ENCODE assay signal across 12 cellular contexts in the genomic region with DNA sequence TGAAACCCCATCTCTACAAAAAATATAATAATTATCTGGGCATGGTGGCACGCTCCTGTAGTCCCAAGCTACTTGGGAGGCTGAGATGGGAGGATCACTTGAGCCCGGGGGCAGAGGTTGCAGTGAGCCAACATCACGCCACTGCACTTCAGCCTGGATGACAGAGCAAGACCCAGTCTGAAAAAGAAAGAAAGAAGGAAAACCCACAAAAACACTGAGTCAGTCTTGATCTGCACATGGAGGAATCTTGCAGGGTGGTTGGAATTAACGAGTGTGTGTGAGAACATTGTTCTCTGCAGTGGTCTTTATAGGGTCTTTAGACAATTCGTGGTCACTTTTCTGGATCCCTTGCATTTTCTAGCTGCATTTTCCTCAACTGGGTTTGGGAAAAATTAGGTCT. TPM values are rescaled to one million over a fixed set of nuclear protein-coding genes. Genes with fewer than 3 reads are reported as not detected.
A peak's percentile ranks its signal among the peaks of the same experiment; 100 is the strongest.
DNase-seq lines count a peak whose midpoint lies in the region; ATAC-seq, FAIRE-seq and TF ChIP-seq lines count a peak whose summit lies in the region.
"Had no signal": no experiment of that assay in that cellular context is flagged by ENCODE, and none has a peak within 500 bp of the region (broad histone marks: within the 10 kb centered on the region; RNA-seq: fewer than 3 reads in every experiment).

No MANE protein-coding gene starts in this region.

- H3K4ac ChIP-seq in neuronal stem cell (ENCODE audit: low read length), result no peak overlapping the region

- TF ChIP-seq CTCF in fibroblast of mammary gland (conservative IDR thresholded peaks at IDR 0.05; ENCODE audit: control insufficient read depth, insufficient read depth, low read depth, low read length), result no peak
- TF ChIP-seq CTCF in PC-3 (conservative IDR thresholded peaks at IDR 0.05; ENCODE audit: low read depth, low read length), result no peak

- WGBS in neuronal stem cell (ENCODE audit: extremely low coverage in 2 of 2, insufficient read length in 2 of 2, insufficient replicate concordance in 1 of 2), 2 donors, result no CpG with 5 or more reads among the region's 5 CpGs
- 82 to 86% (median 83%) methylated on average over 5 of the region's 5 CpGs for WGBS in small intestine, 3 donors

- H3K4me1 ChIP-seq in CD8-positive, alpha-beta memory T cell (ENCODE audit: insufficient read depth, low read length), result peaks cover 39% of the 10 kb centered on the region
- H3K4me1 ChIP-seq in neuronal stem cell (ENCODE audit: control insufficient read depth in 2 of 2, insufficient read depth in 1 of 2, low read depth in 1 of 2, low read length in 2 of 2) (peaks cover 2 to 30% of the 10 kb centered on the region in 2 donors), small intestine (ENCODE audit: control insufficient read depth in 2 of 2, insufficient read depth in 1 of 2, low read depth in 1 of 2, low read length in 1 of 2) (peaks cover 16 to 28% of the 10 kb centered on the region in 2 donors), PC-3 (ENCODE audit: insufficient read depth, low read length) (peaks cover 15% of the 10 kb centered on the region)

- no TSS peak for BruUV-seq in PC-3 (replicated peaks; lab: Mats Ljungman, UMichigan)

- intact Hi-C loops in PC-3 (cut with micrococcal nuclease), result no loop called here

- H3K79me2 ChIP-seq in PC-3 (ENCODE audit: low read length), result peaks cover 83% of the 10 kb centered on the region

- no peaks in the 10 kb centered on the region for H3K27me3 ChIP-seq in CD8-positive, alpha-beta memory T cell (ENCODE audit: insufficient read depth, low read length, poor library complexity, severe bottlenecking)
- H3K27me3 ChIP-seq in neuronal stem cell (ENCODE audit: control insufficient read depth in 3 of 3, insufficient read depth in 3 of 3, low read depth in 1 of 3, low read length in 3 of 3), result no peaks in the 10 kb centered on the region
- no peaks in the 10 kb centered on the region for H3K27me3 ChIP-seq in small intestine (ENCODE audit: control insufficient read depth in 2 of 2, insufficient read depth in 2 of 2, low read length in 2 of 2)
- H3K27me3 ChIP-seq in PC-3 (ENCODE audit: low read length), result no peaks in the 10 kb centered on the region

- H2BK120ac ChIP-seq in neuronal stem cell (ENCODE audit: low read depth, low read length), result no peak overlapping the region

- H3K9me3 Mint-ChIP-seq in CD8-positive, alpha-beta memory T cell, result no peaks in the 10 kb centered on the region
- H3K9me3 Mint-ChIP-seq: dendritic cell treated with granulocyte-macrophage colony-stimulating factor and Interleukin-4, amounts not matched to agents 40 ng/mL and 50 ng/mL, for 4 days had no signal

- CTCF ChIA-PET in CD8-positive, alpha-beta memory T cell (lab: Charles Lee), result interaction anchor here (0.9 to 1.5 kb wide), 3 partner anchors 9 to 19 kb away, joined by 3 to 4 read pairs (median 3); no protein-coding TSS in a partner anchor
- CTCF ChIA-PET in PC-3 (lab: Charles Lee), result no interaction called here

- H3K9me3 ChIP-seq in CD8-positive, alpha-beta memory T cell (ENCODE audit: low read length), result no peaks in the 10 kb centered on the region
- H3K9me3 ChIP-seq in neuronal stem cell (replicated peaks in 1 of 2; ENCODE audit: control insufficient read depth in 2 of 2, insufficient read depth in 1 of 2, low read depth in 1 of 2, low read length in 2 of 2), result no peaks in the 10 kb centered on the region
- no peaks in the 10 kb centered on the region for H3K9me3 ChIP-seq in small intestine (ENCODE audit: control insufficient read depth, low read depth)
- no peaks in the 10 kb centered on the region for H3K9me3 ChIP-seq in PC-3 (ENCODE audit: low read length)

- no peaks in the 10 kb centered on the region for H3K27me3 Mint-ChIP-seq in CD8-positive, alpha-beta memory T cell
- H3K27me3 Mint-ChIP-seq: dendritic cell treated with granulocyte-macrophage colony-stimulating factor and Interleukin-4, amounts not matched to agents 40 ng/mL and 50 ng/mL, for 4 days had no signal

- no peak overlapping the region for H3K23ac ChIP-seq in neuronal stem cell (ENCODE audit: low read depth, low read length, poor library complexity)

- peaks cover 0 to 32% (median 0%) of the 10 kb centered on the region in 3 donors for H3K36me3 Mint-ChIP-seq in CD8-positive, alpha-beta memory T cell

- H2AK5ac ChIP-seq in neuronal stem cell (ENCODE audit: low read depth, low read length), result no peak overlapping the region

- H3K9ac ChIP-seq in neuronal stem cell (ENCODE audit: low read depth, low read length, poor library complexity) (no peak overlapping the region), PC-3 (ENCODE audit: low read length) (no peak overlapping the region)

- H4K91ac ChIP-seq in neuronal stem cell (ENCODE audit: low read depth, low read length, poor library complexity), result no peak overlapping the region

- no peak overlapping the region for H3K14ac ChIP-seq in neuronal stem cell (ENCODE audit: low read length)

- H3K27ac Mint-ChIP-seq in CD8-positive, alpha-beta memory T cell, result peak overlapping the region in 5 of 8 donors; percentile 17 to 59 (median 29)
- H3K27ac Mint-ChIP-seq: dendritic cell treated with granulocyte-macrophage colony-stimulating factor and Interleukin-4, amounts not matched to agents 40 ng/mL and 50 ng/mL, for 4 days had no signal

- H4K20me1 ChIP-seq in PC-3 (ENCODE audit: low read length), result 0 out of 2 replicates have a peak, but pooled peaks cover 3% of the 10 kb centered on the region

- no peaks in the 10 kb centered on the region for H3K9me2 ChIP-seq in PC-3 (replicated peaks; ENCODE audit: low read length)

- H2BK5ac ChIP-seq in neuronal stem cell (ENCODE audit: low read length), result no peak overlapping the region

- H2BK12ac ChIP-seq in neuronal stem cell (ENCODE audit: low read length), result no peak overlapping the region

- no peak overlapping the region for H3K18ac ChIP-seq in neuronal stem cell (ENCODE audit: low read length)

- H2AFZ ChIP-seq in neuronal stem cell (ENCODE audit: low read length), result no peak overlapping the region
- no peak overlapping the region for H2AFZ ChIP-seq in PC-3 (ENCODE audit: low read length)

- H4K8ac ChIP-seq in neuronal stem cell (ENCODE audit: low read depth, low read length), result no peak overlapping the region

- H3K4me3 ChIP-seq in CD8-positive, alpha-beta memory T cell (ENCODE audit: low read length), result no peak overlapping the region
- H3K4me3 ChIP-seq in fibroblast of mammary gland (ENCODE audit: control insufficient read depth, low read depth, low read length), result no peak overlapping the region
- no peak overlapping the region for H3K4me3 ChIP-seq in neuronal stem cell (ENCODE audit: low read length in 2 of 2)
- H3K4me3 ChIP-seq in small intestine (ENCODE audit: low read depth in 1 of 2, low read length in 2 of 2), result no peak overlapping the region
- H3K4me3 ChIP-seq in PC-3 (ENCODE audit: low read length), result no peak overlapping the region

- H3K4me2 ChIP-seq in neuronal stem cell (ENCODE audit: insufficient read depth, low read length, poor library complexity, severe bottlenecking), result no peak overlapping the region
- no peak overlapping the region for H3K4me2 ChIP-seq in PC-3 (ENCODE audit: low read length)

- peaks cover 3% of the 10 kb centered on the region for H3K36me3 ChIP-seq in CD8-positive, alpha-beta memory T cell (ENCODE audit: insufficient read depth, low read length)
- H3K36me3 ChIP-seq in neuronal stem cell (replicated peaks in 1 of 2; ENCODE audit: control insufficient read depth in 2 of 2, insufficient read depth in 2 of 2, low read length in 2 of 2) (peaks cover 0 to 3% of the 10 kb centered on the region in 2 donors), small intestine (ENCODE audit: control insufficient read depth in 2 of 2, insufficient read depth in 2 of 2, low read length in 2 of 2) (no peaks in the 10 kb centered on the region), PC-3 (ENCODE audit: low read depth, low read length) (no peaks in the 10 kb centered on the region)

- no peak overlapping the region for H2BK15ac ChIP-seq in neuronal stem cell (ENCODE audit: low read length)

- H3K4me1 Mint-ChIP-seq in CD8-positive, alpha-beta memory T cell, result peaks cover 74 to 93% (median 92%) of the 10 kb centered on the region in 3 donors

- no peak overlapping the region for H3K27ac ChIP-seq in CD8-positive, alpha-beta memory T cell (ENCODE audit: low read depth, low read length)
- H3K27ac ChIP-seq in neuronal stem cell (replicated peaks; ENCODE audit: low read length) (peak overlapping the region; percentile 73), small intestine (ENCODE audit: low read depth in 1 of 2, low read length in 1 of 2) (peak overlapping the region in 1 of 2 donors; percentile 17), PC-3 (ENCODE audit: low read length) (no peak overlapping the region)

- ATAC-seq in PC-3, result no peak

- POLR2A ChIA-PET in CD8-positive, alpha-beta memory T cell (lab: Charles Lee), result no interaction called here
- POLR2A ChIA-PET in PC-3 (lab: Charles Lee; ENCODE audit: unreplicated experiment), result no interaction called here

- peaks cover 6% of the 10 kb centered on the region for H3K79me1 ChIP-seq in neuronal stem cell (ENCODE audit: low read depth, low read length)

- H3K4me3 Mint-ChIP-seq in CD8-positive, alpha-beta memory T cell, result no peak overlapping the region
- H3K4me3 Mint-ChIP-seq: dendritic cell treated with granulocyte-macrophage colony-stimulating factor and Interleukin-4, amounts not matched to agents 40 ng/mL and 50 ng/mL, for 4 days had no signal

- DNase-seq in CD8-positive, alpha-beta memory T cell, result no peak
- DNase-seq in M059J (ENCODE audit: low read depth), result peak; percentile 26
- DNase-seq in fibroblast of mammary gland (ENCODE audit: low read depth), result peak; percentile 56
- DNase-seq in neuronal stem cell (ENCODE audit: low spot score), result no peak
- no peak for DNase-seq in small intestine
- no peak for DNase-seq in nucleus accumbens (lab: John Stamatoyannopoulos, UW)
- DNase-seq in effector CD4-positive, alpha-beta T cell, result no peak
- no peak for DNase-seq in PC-3
- DNase-seq: activated CD4-positive, alpha-beta T cell treated with anti-CD3 and anti-CD28 coated beads, Interleukin-2, amount 50 U/mL, for 48 hours; activated naive CD4-positive, alpha-beta T cell treated with Interleukin-2 at 50 U/mL for 16 hours; C1 segment of cervical spinal cord had no signal

- FAIRE-seq in small intestine (lab: Jason Lieb, UNC), result no peak

- H3F3A ChIP-seq in PC-3 (ENCODE audit: low read length, unreplicated experiment), result peaks cover 3% of the 10 kb centered on the region

RNA-seq across cellular contexts. Expression of a gene that starts 23.2 kb away (rescaled TPM):
- total RNA-seq in CD8-positive, alpha-beta memory T cell, result 100 to 1,000 TPM; 185 to 192 TPM
- polyA plus RNA-seq in CD8-positive, alpha-beta memory T cell, result 217 TPM
- total RNA-seq in M059J (2014; rRNA removed; shearing (Covaris generic)), result 143 and 193 TPM in 2 replicates
- 169 TPM for polyA plus RNA-seq in neuronal stem cell (2013, experiment 1 of 2)
- 159 TPM for polyA plus RNA-seq in neuronal stem cell (2013, experiment 2 of 2)
- polyA plus RNA-seq in small intestine, result 100 to 1,000 TPM; 158 to 262 (median 180) TPM
- total RNA-seq in PC-3 (2014; rRNA removed), result 118 and 124 TPM in 2 replicates

Comparison
In these comparisons a context has a peak if more than half of its experiments do, and no peak if none do; other contexts are left out.
1. DNase-seq: peak in M059J (single experiment) and fibroblast of mammary gland (single experiment); none in CD8-positive, alpha-beta memory T cell (0 of 5), neuronal stem cell (single experiment), small intestine (single experiment), nucleus accumbens (0 of 56), effector CD4-positive, alpha-beta T cell (single experiment) and PC-3 (single experiment).